In genomic region chr20:38091447-38092216, GRCh38 we compare ENCODE assay signal across 13 cellular contexts. TPM values are rescaled to one million over a fixed set of nuclear protein-coding genes. Genes with fewer than 3 reads are reported as not detected.
A peak's percentile ranks its signal among the peaks of the same experiment; 100 is the strongest.
DNase-seq lines count a peak whose midpoint lies in the region; ATAC-seq, FAIRE-seq and TF ChIP-seq lines count a peak whose summit lies in the region.
"Had no signal": no experiment of that assay in that cellular context is flagged by ENCODE, and none has a peak within 500 bp of the region (broad histone marks: within the 10 kb centered on the region; RNA-seq: fewer than 3 reads in every experiment).

No MANE protein-coding gene starts in this region.

- H3K9me3 ChIP-seq in fibroblast of lung (ENCODE audit: control insufficient read depth, insufficient read depth, low read depth, low read length) (no peaks in the 10 kb centered on the region), sigmoid colon (no peaks in the 10 kb centered on the region)
- H3K9me3 ChIP-seq: HAP-1 had no signal

- FAIRE-seq in frontal cortex (lab: Jason Lieb, UNC), result no peak

- TF ChIP-seq POLR2A in sigmoid colon (IDR thresholded peaks at IDR 0.05), result no peak

- no peak overlapping the region for H3K4ac ChIP-seq in mesendoderm (ENCODE audit: low read depth, low read length)

- intact Hi-C loops in sigmoid colon (cut with DNase I), result no loop called here

- ATAC-seq in GM18499 (IDR thresholded peaks at IDR 0.05; ENCODE audit: insufficient read depth, unreplicated experiment), result peak; percentile 30
- ATAC-seq: Panc1 had no signal

- H3K36me3 ChIP-seq in fibroblast of lung (ENCODE audit: control insufficient read depth, insufficient read depth, low read length), result peaks cover 5% of the 10 kb centered on the region
- peaks cover 0 to 42% (median 10%) of the 10 kb centered on the region in 4 donors for H3K36me3 ChIP-seq in sigmoid colon
- peaks cover 4% of the 10 kb centered on the region for H3K36me3 ChIP-seq in mesendoderm (ENCODE audit: control insufficient read depth, insufficient read depth, low read length)

- H3K18ac ChIP-seq in mesendoderm (ENCODE audit: low read length), result no peak overlapping the region

- no peak overlapping the region for H3K56ac ChIP-seq in mesendoderm (ENCODE audit: low read length)

- H3K23ac ChIP-seq in mesendoderm (ENCODE audit: low read length), result no peak overlapping the region

- 55 to 62% methylated on average over 6 of the region's 6 CpGs for WGBS in sigmoid colon, 2 donors
- no CpG with 5 or more reads among the region's 6 CpGs for WGBS in mesendoderm (ENCODE audit: extremely low coverage, insufficient coverage, low lambda C conversion rate)

- TF ChIP-seq CTCF in fibroblast of lung (conservative IDR thresholded peaks at IDR 0.05 in 1 of 2, IDR thresholded peaks at IDR 0.05 in 1 of 2; ENCODE audit: low read depth in 1 of 2, low read length in 2 of 2) (no peak), sigmoid colon (IDR thresholded peaks at IDR 0.05) (no peak)

- no peak overlapping the region for H2AK5ac ChIP-seq in mesendoderm (ENCODE audit: low read length)

- H3K27ac ChIP-seq in fibroblast of lung (ENCODE audit: insufficient read depth, low read length), result peak overlapping the region; percentile 26
- H3K27ac ChIP-seq in sigmoid colon, result peak overlapping the region; percentile 24 to 87 (median 48)
- H3K27ac ChIP-seq in mesendoderm (ENCODE audit: low read depth, low read length), result no peak overlapping the region

- no peak overlapping the region for H2BK15ac ChIP-seq in mesendoderm (replicated peaks; ENCODE audit: low read depth)

- H3K9ac ChIP-seq in fibroblast of lung (ENCODE audit: insufficient read depth, low read length) (peak overlapping the region; percentile 14), mesendoderm (ENCODE audit: low read length) (no peak overlapping the region)

- H4K8ac ChIP-seq in mesendoderm (ENCODE audit: low read depth, low read length), result no peak overlapping the region

- H4K5ac ChIP-seq in mesendoderm (ENCODE audit: low read length), result no peak overlapping the region

- no peak overlapping the region for H2BK120ac ChIP-seq in mesendoderm (ENCODE audit: low read depth, low read length)

- H4K20me1 ChIP-seq in fibroblast of lung (ENCODE audit: control insufficient read depth, extremely low read depth, insufficient read depth, low read length), result no peaks in the 10 kb centered on the region

- TF ChIP-seq EP300 in sigmoid colon (IDR thresholded peaks at IDR 0.05), result no peak

- peaks cover 25% of the 10 kb centered on the region for H3K4me1 ChIP-seq in fibroblast of lung (ENCODE audit: control insufficient read depth, extremely low read depth, insufficient read depth, low read length)
- peaks cover 0 to 76% (median 52%) of the 10 kb centered on the region in 4 donors for H3K4me1 ChIP-seq in sigmoid colon
- no peaks in the 10 kb centered on the region for H3K4me1 ChIP-seq in mesendoderm (ENCODE audit: control insufficient read depth, low read depth, low read length)
- H3K4me1 ChIP-seq: HAP-1 had no signal

- H3K27me3 ChIP-seq in fibroblast of lung (ENCODE audit: control insufficient read depth, insufficient read depth, low read length), result no peaks in the 10 kb centered on the region
- no peaks in the 10 kb centered on the region for H3K27me3 ChIP-seq in sigmoid colon
- H3K27me3 ChIP-seq in mesendoderm (ENCODE audit: insufficient read depth, low read length, poor library complexity), result no peaks in the 10 kb centered on the region

- H3K4me3 ChIP-seq in fibroblast of lung (replicated peaks in 1 of 4; ENCODE audit: control extremely low read depth in 1 of 4, insufficient read depth in 1 of 4, low read depth in 3 of 4, low read length in 4 of 4) (no peak overlapping the region), sigmoid colon (no peak overlapping the region), mesendoderm (ENCODE audit: low read length) (no peak overlapping the region)
- H3K4me3 ChIP-seq: HAP-1 had no signal

- no peak overlapping the region for H2AFZ ChIP-seq in fibroblast of lung (ENCODE audit: low read length)

- peak; percentile 36 for DNase-seq in NAMALWA (ENCODE audit: low spot score)
- peak; percentile 22 to 48 for DNase-seq in fibroblast of lung (ENCODE audit: low read depth in 2 of 2)
- DNase-seq in sigmoid colon, result no peak
- no peak for DNase-seq in epidermal melanocyte (ENCODE audit: insufficient read length, low spot score)
- DNase-seq in mesendoderm, result no peak
- no peak for DNase-seq in frontal cortex (ENCODE audit: low spot score in 2 of 2)
- DNase-seq in dermis blood vessel endothelial cell, result no peak
- DNase-seq: endodermal cell, KG1, midbrain had no signal

- H2BK5ac ChIP-seq in mesendoderm (ENCODE audit: low read length), result no peak overlapping the region

- H3K4me2 ChIP-seq in fibroblast of lung (ENCODE audit: extremely low read depth, insufficient read depth, low read length), result peak overlapping the region; percentile 48
- no peak overlapping the region for H3K4me2 ChIP-seq in mesendoderm (ENCODE audit: low read length)

- H3K79me2 ChIP-seq in fibroblast of lung (ENCODE audit: control insufficient read depth, insufficient read depth, low read length) (no peaks in the 10 kb centered on the region), mesendoderm (ENCODE audit: control insufficient read depth, insufficient read depth, low read length) (no peaks in the 10 kb centered on the region)

- no peaks in the 10 kb centered on the region for H3K79me1 ChIP-seq in mesendoderm (ENCODE audit: low read length)

RNA-seq across cellular contexts. Expression of gene RPRD1B, which starts 58.1 kb away (rescaled TPM):
- 21.1 and 23.8 TPM in 2 replicates for total RNA-seq in fibroblast of lung
- polyA plus RNA-seq in fibroblast of lung, result 17.5 and 23.9 TPM in 2 replicates
- 9.8 and 12.7 TPM in 2 replicates for polyA plus RNA-seq in fibroblast of lung (2012)
- polyA minus RNA-seq in fibroblast of lung (ENCODE audit: low replicate concordance), result 14.9 and 18.0 TPM in 2 replicates
- total RNA-seq in sigmoid colon, result 10 to 100 TPM; 27.2 to 31.9 (median 29.7) TPM
- polyA plus RNA-seq in sigmoid colon, result 10 to 100 TPM; 10.2 to 17.0 (median 12.3) TPM
- 26.3 TPM for polyA plus RNA-seq in mesendoderm (2013, experiment 1 of 2)
- polyA plus RNA-seq in mesendoderm (2013, experiment 2 of 2), result 25.7 TPM
- 39.1 TPM for total RNA-seq in frontal cortex
- total RNA-seq in dermis blood vessel endothelial cell, result 17.7 and 22.1 TPM in 2 replicates

RNA-seq across cellular contexts. Expression of gene TTI1, which starts 58.4 kb away (rescaled TPM):
- total RNA-seq in fibroblast of lung (15.9 and 20.0 TPM in 2 replicates), sigmoid colon (10 to 100 TPM in 3 of 4 donors, 1 to 10 TPM in 1; 9.6 to 11.7 (median 11.0) TPM), frontal cortex (25.7 TPM), dermis blood vessel endothelial cell (18.5 and 22.2 TPM in 2 replicates)
- polyA plus RNA-seq in fibroblast of lung (12.6 and 17.9 TPM in 2 replicates), sigmoid colon (10 to 100 TPM in 1 of 3 donors, 1 to 10 TPM in 2; 2.4 to 11.3 (median 4.4) TPM)
- 7.5 and 11.8 TPM in 2 replicates for polyA plus RNA-seq in fibroblast of lung (2012)
- polyA minus RNA-seq in fibroblast of lung (ENCODE audit: low replicate concordance), result 22.2 and 30.7 TPM in 2 replicates
- polyA plus RNA-seq in mesendoderm (2013, experiment 1 of 2), result 24.7 TPM
- 25.3 TPM for polyA plus RNA-seq in mesendoderm (2013, experiment 2 of 2)

Comparison
In these comparisons a context has a peak if more than half of its experiments do, and no peak if none do; other contexts are left out.
1. DNase-seq: peak in NAMALWA (single experiment) and fibroblast of lung (2 of 2); none in sigmoid colon (single experiment), epidermal melanocyte (single experiment), mesendoderm (single experiment), frontal cortex (0 of 2) and dermis blood vessel endothelial cell (single experiment).